15 cellular contexts compared by ENCODE assay signal in the genomic region with DNA sequence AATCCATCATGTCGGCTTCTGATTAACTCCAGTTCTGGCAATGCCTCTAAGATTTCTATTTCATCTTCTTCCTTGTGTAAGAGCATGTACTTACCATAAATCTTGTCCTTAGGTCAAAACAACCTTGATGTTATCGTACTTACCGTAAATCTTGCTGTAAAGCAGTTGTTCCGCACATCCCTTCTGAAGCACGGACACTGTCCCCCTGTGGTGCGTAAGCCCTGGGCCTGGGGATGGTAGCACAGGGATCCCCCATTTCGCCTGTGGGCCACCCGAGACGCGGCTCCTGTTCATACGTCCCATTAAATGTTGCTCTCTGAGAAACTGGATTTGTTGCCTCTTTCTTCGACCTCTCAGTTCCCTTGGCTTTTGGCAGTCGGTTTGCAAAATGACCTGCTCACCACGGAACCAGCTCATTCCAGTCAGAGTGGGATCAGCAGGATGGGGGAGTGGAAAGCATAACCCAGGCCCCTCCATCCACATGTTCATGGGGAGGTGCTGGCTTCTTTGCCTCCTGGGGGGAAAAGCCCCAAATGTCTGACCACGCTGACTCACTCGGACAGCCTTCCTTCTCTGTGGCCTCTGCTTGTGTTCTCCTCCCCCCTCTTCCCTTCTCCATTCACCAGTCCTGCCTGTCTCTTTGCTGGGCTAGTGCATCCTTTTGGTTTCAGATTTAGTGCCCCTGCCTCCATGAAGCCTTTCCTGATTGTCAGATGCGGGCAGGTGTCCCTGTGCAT. TPM values are rescaled to one million over a fixed set of nuclear protein-coding genes. Genes with fewer than 3 reads are reported as not detected.
DNase-seq lines count a peak whose midpoint lies in the region; ATAC-seq and TF ChIP-seq lines count a peak whose summit lies in the region.
"Had no signal": no experiment of that assay in that cellular context is flagged by ENCODE, and none has a peak within 500 bp of the region (broad histone marks: within the 10 kb centered on the region; RNA-seq: fewer than 3 reads in every experiment).

No MANE protein-coding gene starts in this region.

- H3K27me3 Mint-ChIP-seq in dendritic cell treated with granulocyte-macrophage colony-stimulating factor and Interleukin-4, amounts not matched to agents 40 ng/mL and 50 ng/mL, for 4 days: no peaks in the 10 kb centered on the region

- intact Hi-C loops in dendritic cell treated with granulocyte-macrophage colony-stimulating factor and Interleukin-4, amounts not matched to agents 40 ng/mL and 50 ng/mL, for 4 days (cut with micrococcal nuclease): no loop called here

- peak overlapping the region; percentile 11 for H3K4me3 Mint-ChIP-seq in dendritic cell treated with granulocyte-macrophage colony-stimulating factor and Interleukin-4, amounts not matched to agents 40 ng/mL and 50 ng/mL, for 4 days

- peak overlapping the region; percentile 97 for H3K27ac Mint-ChIP-seq in dendritic cell treated with granulocyte-macrophage colony-stimulating factor and Interleukin-4, amounts not matched to agents 40 ng/mL and 50 ng/mL, for 4 days

- no peak for TF ChIP-seq CTCF in omental fat pad (IDR thresholded peaks at IDR 0.05)

- H3K4me1 Mint-ChIP-seq in dendritic cell treated with granulocyte-macrophage colony-stimulating factor and Interleukin-4, amounts not matched to agents 40 ng/mL and 50 ng/mL, for 4 days (ENCODE audit: low read depth): peaks cover 94% of the 10 kb centered on the region

- ATAC-seq in omental fat pad (ENCODE audit: low FRiP score): peak; percentile 37

- peaks cover 45% of the 10 kb centered on the region for H3K36me3 Mint-ChIP-seq in dendritic cell treated with granulocyte-macrophage colony-stimulating factor and Interleukin-4, amounts not matched to agents 40 ng/mL and 50 ng/mL, for 4 days (ENCODE audit: low read depth)

- no peaks in the 10 kb centered on the region for H3K9me3 Mint-ChIP-seq in dendritic cell treated with granulocyte-macrophage colony-stimulating factor and Interleukin-4, amounts not matched to agents 40 ng/mL and 50 ng/mL, for 4 days

- DNase-seq in EL (peak; percentile 78), NCI-H226 (peak; percentile 68), omental fat pad (ENCODE audit: low spot score) (no peak), NCI-H187 (lab: John Stamatoyannopoulos, UW) (no peak), dedifferentiated amniotic fluid mesenchymal stem cell (ENCODE audit: extremely low spot score) (no peak), T-helper 1 cell (no peak)
- DNase-seq in stimulated activated naive CD4-positive, alpha-beta T cell (lab: John Stamatoyannopoulos, UW): no peak
- DNase-seq: activated CD8-positive, alpha-beta memory T cell treated with anti-CD3 and anti-CD28 coated beads, Interleukin-2, amount 50 U/mL, for 48 hours; amygdala; effector memory CD4-positive, alpha-beta T cell; NCI-H1048; stimulated activated CD4-positive, alpha-beta T cell treated with anti-CD3 and anti-CD28 coated beads, Interleukin-2, amount 100 ng/mL, for 48 hours; stimulated activated naive CD4-positive, alpha-beta T cell treated with Interleukin-2 at 50 U/mL for 16 hours; WERI-Rb-1 had no signal

RNA-seq across cellular contexts. Expression of gene RAB31, which starts 49.9 kb away (rescaled TPM):
- total RNA-seq in omental fat pad: 10 to 100 TPM; 51.1 to 79.3 (median 67.9) TPM

Comparison
In these comparisons a context has a peak if more than half of its experiments do, and no peak if none do; other contexts are left out.
1. DNase-seq: peak in EL (single experiment) and NCI-H226 (single experiment); none in omental fat pad (single experiment), NCI-H187 (0 of 2), dedifferentiated amniotic fluid mesenchymal stem cell (single experiment), stimulated activated naive CD4-positive, alpha-beta T cell (0 of 6) and T-helper 1 cell (0 of 5).